Comparison of ENCODE assay signal across 9 cellular contexts in genomic region chr9:110452227-110452801, GRCh38.
A peak's percentile ranks its signal among the peaks of the same experiment; 100 is the strongest.
DNase-seq lines count a peak whose midpoint lies in the region; ATAC-seq, FAIRE-seq and TF ChIP-seq lines count a peak whose summit lies in the region.
"Had no signal": no experiment of that assay in that cellular context is flagged by ENCODE, and none has a peak within 500 bp of the region (broad histone marks: within the 10 kb centered on the region; RNA-seq: fewer than 3 reads in every experiment).

No MANE protein-coding gene starts in this region.

- intact Hi-C loops in endothelial cell of umbilical vein (cut with micrococcal nuclease), result loop anchor here (1.0 to 10.0 kb wide), 4 partner anchors 131 to 845 kb away; no protein-coding TSS in a partner anchor

- H3K27ac ChIP-seq in OCI-LY3 (ENCODE audit: low read length) (no peak overlapping the region), endothelial cell of umbilical vein (ENCODE audit: insufficient read depth, low read depth, low read length) (no peak overlapping the region)

- H3K36me3 ChIP-seq in OCI-LY3 (replicated peaks; ENCODE audit: low read depth, low read length) (no peaks in the 10 kb centered on the region), endothelial cell of umbilical vein (ENCODE audit: control insufficient read depth in 2 of 2, extremely low read depth in 1 of 2, insufficient read depth in 2 of 2, low read length in 2 of 2) (no peaks in the 10 kb centered on the region)

- H4K20me1 ChIP-seq in OCI-LY3 (ENCODE audit: insufficient read depth, low read length) (no peaks in the 10 kb centered on the region), endothelial cell of umbilical vein (replicated peaks; ENCODE audit: control insufficient read depth, extremely low read depth, insufficient read depth, low read length) (no peaks in the 10 kb centered on the region)

- H3K9me3 ChIP-seq in OCI-LY3 (ENCODE audit: insufficient read depth, low read length), result no peaks in the 10 kb centered on the region
- no peaks in the 10 kb centered on the region for H3K9me3 ChIP-seq in endothelial cell of umbilical vein (replicated peaks; ENCODE audit: control insufficient read depth, insufficient read depth, low read length)

- H3K4me2 ChIP-seq in OCI-LY3 (ENCODE audit: low read length) (no peak overlapping the region), endothelial cell of umbilical vein (ENCODE audit: insufficient read depth, low read length) (no peak overlapping the region)

- no peaks in the 10 kb centered on the region for H3K9me1 ChIP-seq in endothelial cell of umbilical vein (replicated peaks; ENCODE audit: control insufficient read depth, extremely low read depth, insufficient read depth, low read length)

- TF ChIP-seq POLR2A in endothelial cell of umbilical vein (IDR thresholded peaks at IDR 0.05; ENCODE audit: low read depth, low read length), result no peak

- no peak for ATAC-seq in HG03108 (IDR thresholded peaks at IDR 0.05; ENCODE audit: unreplicated experiment)
- ATAC-seq in GM18867 (IDR thresholded peaks at IDR 0.05; ENCODE audit: unreplicated experiment), result no peak
- ATAC-seq: activated naive CD4-positive, alpha-beta T cell treated with anti-CD3 and anti-CD28 coated beads, Interleukin-2, amount 50 U/mL, for 72 hours had no signal

- POLR2A ChIA-PET in endothelial cell of umbilical vein (lab: Charles Lee), result no interaction called here

- dilution Hi-C loops in endothelial cell of umbilical vein (cut with MboI; ENCODE audit: extremely low pct_ligation_motif_present, low sequenced_read_pairs), result no loop called here

- no TSS peak for BruUV-seq in endothelial cell of umbilical vein (replicated peaks; lab: Mats Ljungman, UMichigan)

- H3K79me2 ChIP-seq in OCI-LY3 (ENCODE audit: low read length) (no peaks in the 10 kb centered on the region), endothelial cell of umbilical vein (ENCODE audit: control insufficient read depth, insufficient read depth, low read length) (no peaks in the 10 kb centered on the region)

- no peak overlapping the region for H3K9ac ChIP-seq in OCI-LY3 (ENCODE audit: low read length)
- H3K9ac ChIP-seq in endothelial cell of umbilical vein (replicated peaks; ENCODE audit: extremely low read depth, insufficient read depth, low read length), result no peak overlapping the region

- peak; percentile 20 for DNase-seq in endothelial cell of umbilical vein (ENCODE audit: low read depth, low spot score)
- peak; percentile 20 for DNase-seq in renal cortical epithelial cell (ENCODE audit: low read depth)
- no peak for DNase-seq in T1000 (lab: John Stamatoyannopoulos, UW)

- H3K27me3 ChIP-seq in OCI-LY3 (ENCODE audit: low read depth, low read length), result 0 out of 2 replicates have a peak, but pooled peaks cover 3% of the 10 kb centered on the region
- H3K27me3 ChIP-seq in endothelial cell of umbilical vein (ENCODE audit: control insufficient read depth in 2 of 2, insufficient read depth in 2 of 2, low read length in 2 of 2), result no peaks in the 10 kb centered on the region

- H3K4me3 ChIP-seq in OCI-LY3 (ENCODE audit: low read length) (no peak overlapping the region), endothelial cell of umbilical vein (replicated peaks in 1 of 3; ENCODE audit: insufficient read depth in 1 of 3, low read depth in 1 of 3, low read length in 3 of 3) (no peak overlapping the region)
- H3K4me3 ChIP-seq: lung had no signal

- TF ChIP-seq CTCF in GM12873 (IDR thresholded peaks at IDR 0.05; ENCODE audit: insufficient read depth, low read depth, low read length, missing control alignments) (peak; percentile 30), OCI-LY3 (IDR thresholded peaks at IDR 0.05; ENCODE audit: low read depth, low read length) (peak; percentile 67), endothelial cell of umbilical vein (IDR thresholded peaks at IDR 0.05; ENCODE audit: extremely low read depth in 1 of 2, insufficient read depth in 1 of 2, low read depth in 1 of 2, low read length in 2 of 2) (peak in 1 of 2 donors; percentile 10)

- CTCF ChIA-PET in endothelial cell of umbilical vein (lab: Charles Lee), result interaction anchor here (0.9 to 4.4 kb wide), 2 partner anchors 12 to 171 kb away, joined by 3 to 63 read pairs; no protein-coding TSS in a partner anchor

- H2AFZ ChIP-seq in OCI-LY3 (ENCODE audit: low read depth, low read length) (no peak overlapping the region), endothelial cell of umbilical vein (ENCODE audit: low read depth, low read length) (no peak overlapping the region)

- H3K4me1 ChIP-seq in OCI-LY3 (ENCODE audit: low read length), result no peaks in the 10 kb centered on the region
- no peaks in the 10 kb centered on the region for H3K4me1 ChIP-seq in endothelial cell of umbilical vein (ENCODE audit: control insufficient read depth, extremely low read depth, insufficient read depth, low read length)

- FAIRE-seq in endothelial cell of umbilical vein (lab: Jason Lieb, UNC), result no peak

TF ChIP-seq in endothelial cell of umbilical vein, 7 proteins besides CTCF, POLR2A, EP300 and RAD21:
- no peak for TF ChIP-seq MYC (IDR thresholded peaks at IDR 0.05; ENCODE audit: low read depth, low read length)
- TF ChIP-seq FOS (IDR thresholded peaks at IDR 0.05; ENCODE audit: borderline replicate concordance, insufficient read depth, low read length), result no peak
- no peak for TF ChIP-seq POLR2AphosphoS5 (IDR thresholded peaks at IDR 0.05; ENCODE audit: insufficient read depth, low read depth, low read length)
- TF ChIP-seq JUN (IDR thresholded peaks at IDR 0.05; ENCODE audit: borderline replicate concordance, insufficient read depth, insufficient read length, low read depth), result no peak
- no peak for TF ChIP-seq MAX (IDR thresholded peaks at IDR 0.05; ENCODE audit: insufficient read depth, insufficient read length)
- TF ChIP-seq EZH2 (IDR thresholded peaks at IDR 0.05; ENCODE audit: borderline replicate concordance, low read depth, low read length, severe bottlenecking), result no peak
- no peak for TF ChIP-seq GATA2 (IDR thresholded peaks at IDR 0.05; ENCODE audit: insufficient read depth, insufficient read length, low read depth, low read length)
